1 cellular context compared by ENCODE assay signal in the genomic region with DNA sequence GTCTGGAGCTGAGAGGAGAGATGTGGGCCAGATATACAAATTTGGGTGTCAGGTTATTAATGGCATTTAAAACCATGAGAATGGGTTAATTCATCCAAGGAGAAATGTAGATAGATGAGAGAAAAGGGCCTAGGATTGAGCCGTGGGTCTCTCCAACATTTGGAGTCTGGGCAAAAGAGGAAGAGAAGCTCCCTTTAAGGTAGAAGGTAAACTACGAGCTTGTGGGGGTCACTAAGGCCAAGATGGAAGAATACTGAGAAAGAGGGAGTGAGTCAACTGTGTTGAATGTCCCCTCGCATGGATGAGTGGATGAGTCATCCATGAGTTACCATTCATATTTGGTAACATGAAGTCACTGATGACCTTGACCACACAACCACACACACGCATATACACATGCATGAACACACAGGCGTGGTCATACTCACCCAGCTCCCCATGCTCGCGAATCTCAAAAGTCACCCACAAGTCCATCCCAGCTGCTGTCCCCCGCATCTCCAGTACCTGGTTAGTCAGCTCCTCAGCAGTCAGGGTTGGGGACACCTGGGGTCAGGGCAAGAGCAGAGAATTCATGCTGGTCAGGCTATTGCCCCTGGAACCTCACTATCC.
TF ChIP-seq lines count a peak whose summit lies in the region.

No MANE protein-coding gene starts in this region.

TF ChIP-seq in K562, 482 proteins besides CTCF, POLR2A, EP300 and RAD21 (continued from another document and continues in another):
- TF ChIP-seq, protein P1, sequence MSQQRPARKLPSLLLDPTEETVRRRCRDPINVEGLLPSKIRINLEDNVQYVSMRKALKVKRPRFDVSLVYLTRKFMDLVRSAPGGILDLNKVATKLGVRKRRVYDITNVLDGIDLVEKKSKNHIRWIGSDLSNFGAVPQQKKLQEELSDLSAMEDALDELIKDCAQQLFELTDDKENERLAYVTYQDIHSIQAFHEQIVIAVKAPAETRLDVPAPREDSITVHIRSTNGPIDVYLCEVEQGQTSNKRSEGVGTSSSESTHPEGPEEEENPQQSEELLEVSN (IDR thresholded peaks at IDR 0.05; ENCODE audit: borderline replicate concordance in 1 of 2, extremely low read depth in 1 of 2, insufficient read depth in 1 of 2, insufficient read length in 1 of 2, low read depth in 1 of 2, low read length in 1 of 2, poor library complexity in 1 of 2, severe bottlenecking in 1 of 2): no peak
- TF ChIP-seq ZKSCAN3 (CRISPR knock-in tag; IDR thresholded peaks at IDR 0.05) (no peak), MEF2A (IDR thresholded peaks at IDR 0.05; ENCODE audit: control insufficient read depth, low read depth, low read length) (peak; percentile 91), ZNF140 (CRISPR knock-in tag; IDR thresholded peaks at IDR 0.05) (no peak), TBP (optimal IDR thresholded peaks at IDR 0.05; ENCODE audit: low read depth, low read length) (no peak), ZNF263 (CRISPR knock-in tag; IDR thresholded peaks at IDR 0.05; ENCODE audit: borderline replicate concordance) (no peak), PHF20 (IDR thresholded peaks at IDR 0.05; ENCODE audit: partially characterized antibody) (peak; percentile 67), FOXM1 (IDR thresholded peaks at IDR 0.05; ENCODE audit: low read depth) (no peak), FOXM1 (CRISPR knock-in tag; IDR thresholded peaks at IDR 0.05; ENCODE audit: low read depth) (no peak), FOS (IDR thresholded peaks at IDR 0.05; ENCODE audit: extremely low read depth, insufficient read length) (peak; percentile 62), ZNF274 (IDR thresholded peaks at IDR 0.05; ENCODE audit: borderline replicate concordance, low read depth, low read length) (no peak), SRSF1 (IDR thresholded peaks at IDR 0.05; ENCODE audit: low read depth, low read length) (no peak), LARP7 (IDR thresholded peaks at IDR 0.05) (no peak), ATF7 (IDR thresholded peaks at IDR 0.05) (peak; percentile 55; the same call in 1 of the 2 replicates), SP1 (CRISPR knock-in tag; IDR thresholded peaks at IDR 0.05) (no peak), ZNF316 (IDR thresholded peaks at IDR 0.05) (no peak), FOXK2 (conservative IDR thresholded peaks at IDR 0.05 in 1 of 2, IDR thresholded peaks at IDR 0.05 in 1 of 2; ENCODE audit: low read depth in 2 of 2) (peak in 1 of 2 experiments; percentile 15; a peak in 1 of 4 replicates), SMAD2 (IDR thresholded peaks at IDR 0.05; ENCODE audit: low read depth, low read length) (no peak), STAT5A (IDR thresholded peaks at IDR 0.05; ENCODE audit: borderline replicate concordance, low read length) (peak; percentile 39; the same call in 1 of the 2 replicates), EHMT2 (IDR thresholded peaks at IDR 0.05) (peak; percentile 84), ZC3H8 (IDR thresholded peaks at IDR 0.05) (no peak), IFI16 (CRISPR knock-in tag; IDR thresholded peaks at IDR 0.05) (no peak), JUND (IDR thresholded peaks at IDR 0.05; ENCODE audit: borderline replicate concordance, low read depth, low read length) (peak; percentile 95), JUND (tag; IDR thresholded peaks at IDR 0.05; ENCODE audit: borderline replicate concordance, low read depth, low read length) (peak; percentile 92), GABPB1 (CRISPR knock-in tag; IDR thresholded peaks at IDR 0.05) (no peak), ZNF589 (CRISPR knock-in tag; IDR thresholded peaks at IDR 0.05; ENCODE audit: low read depth) (no peak), KHSRP (IDR thresholded peaks at IDR 0.05) (no peak), JUNB (CRISPR knock-in tag; conservative IDR thresholded peaks at IDR 0.05) (peak; percentile 69; the same call in 1 of the 2 replicates), RBFOX2 (IDR thresholded peaks at IDR 0.05; ENCODE audit: low read depth, low read length) (no peak), POLR2H (tag; IDR thresholded peaks at IDR 0.05; ENCODE audit: low read depth) (no peak), FOXA1 (IDR thresholded peaks at IDR 0.05; ENCODE audit: borderline replicate concordance) (no peak), KDM2B (CRISPR knock-in tag; IDR thresholded peaks at IDR 0.05) (no peak), ELF1 (tag; IDR thresholded peaks at IDR 0.05) (no peak), NFIX (CRISPR knock-in tag; IDR thresholded peaks at IDR 0.05; ENCODE audit: low read depth) (no peak), SREBF1 (IDR thresholded peaks at IDR 0.05; ENCODE audit: borderline replicate concordance, low read depth, low read length) (no peak), CBX1 (IDR thresholded peaks at IDR 0.05; ENCODE audit: low read depth) (no peak)
- TF ChIP-seq, protein P2, sequence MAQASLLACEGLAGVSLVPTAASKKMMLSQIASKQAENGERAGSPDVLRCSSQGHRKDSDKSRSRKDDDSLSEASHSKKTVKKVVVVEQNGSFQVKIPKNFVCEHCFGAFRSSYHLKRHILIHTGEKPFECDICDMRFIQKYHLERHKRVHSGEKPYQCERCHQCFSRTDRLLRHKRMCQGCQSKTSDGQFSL (CRISPR knock-in tag; IDR thresholded peaks at IDR 0.05): no peak
- TF ChIP-seq, protein P2 (tag; IDR thresholded peaks at IDR 0.05): no peak
- TF ChIP-seq, protein P3, sequence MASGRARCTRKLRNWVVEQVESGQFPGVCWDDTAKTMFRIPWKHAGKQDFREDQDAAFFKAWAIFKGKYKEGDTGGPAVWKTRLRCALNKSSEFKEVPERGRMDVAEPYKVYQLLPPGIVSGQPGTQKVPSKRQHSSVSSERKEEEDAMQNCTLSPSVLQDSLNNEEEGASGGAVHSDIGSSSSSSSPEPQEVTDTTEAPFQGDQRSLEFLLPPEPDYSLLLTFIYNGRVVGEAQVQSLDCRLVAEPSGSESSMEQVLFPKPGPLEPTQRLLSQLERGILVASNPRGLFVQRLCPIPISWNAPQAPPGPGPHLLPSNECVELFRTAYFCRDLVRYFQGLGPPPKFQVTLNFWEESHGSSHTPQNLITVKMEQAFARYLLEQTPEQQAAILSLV (tag; IDR thresholded peaks at IDR 0.05): no peak
- TF ChIP-seq, protein P4, sequence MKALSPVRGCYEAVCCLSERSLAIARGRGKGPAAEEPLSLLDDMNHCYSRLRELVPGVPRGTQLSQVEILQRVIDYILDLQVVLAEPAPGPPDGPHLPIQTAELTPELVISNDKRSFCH (CRISPR knock-in tag; IDR thresholded peaks at IDR 0.05): no peak
- TF ChIP-seq, protein P4 (tag; IDR thresholded peaks at IDR 0.05): no peak
- TF ChIP-seq, protein P5, sequence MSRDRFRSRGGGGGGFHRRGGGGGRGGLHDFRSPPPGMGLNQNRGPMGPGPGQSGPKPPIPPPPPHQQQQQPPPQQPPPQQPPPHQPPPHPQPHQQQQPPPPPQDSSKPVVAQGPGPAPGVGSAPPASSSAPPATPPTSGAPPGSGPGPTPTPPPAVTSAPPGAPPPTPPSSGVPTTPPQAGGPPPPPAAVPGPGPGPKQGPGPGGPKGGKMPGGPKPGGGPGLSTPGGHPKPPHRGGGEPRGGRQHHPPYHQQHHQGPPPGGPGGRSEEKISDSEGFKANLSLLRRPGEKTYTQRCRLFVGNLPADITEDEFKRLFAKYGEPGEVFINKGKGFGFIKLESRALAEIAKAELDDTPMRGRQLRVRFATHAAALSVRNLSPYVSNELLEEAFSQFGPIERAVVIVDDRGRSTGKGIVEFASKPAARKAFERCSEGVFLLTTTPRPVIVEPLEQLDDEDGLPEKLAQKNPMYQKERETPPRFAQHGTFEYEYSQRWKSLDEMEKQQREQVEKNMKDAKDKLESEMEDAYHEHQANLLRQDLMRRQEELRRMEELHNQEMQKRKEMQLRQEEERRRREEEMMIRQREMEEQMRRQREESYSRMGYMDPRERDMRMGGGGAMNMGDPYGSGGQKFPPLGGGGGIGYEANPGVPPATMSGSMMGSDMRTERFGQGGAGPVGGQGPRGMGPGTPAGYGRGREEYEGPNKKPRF (IDR thresholded peaks at IDR 0.05; ENCODE audit: low read depth, low read length): no peak
- TF ChIP-seq, protein P6, sequence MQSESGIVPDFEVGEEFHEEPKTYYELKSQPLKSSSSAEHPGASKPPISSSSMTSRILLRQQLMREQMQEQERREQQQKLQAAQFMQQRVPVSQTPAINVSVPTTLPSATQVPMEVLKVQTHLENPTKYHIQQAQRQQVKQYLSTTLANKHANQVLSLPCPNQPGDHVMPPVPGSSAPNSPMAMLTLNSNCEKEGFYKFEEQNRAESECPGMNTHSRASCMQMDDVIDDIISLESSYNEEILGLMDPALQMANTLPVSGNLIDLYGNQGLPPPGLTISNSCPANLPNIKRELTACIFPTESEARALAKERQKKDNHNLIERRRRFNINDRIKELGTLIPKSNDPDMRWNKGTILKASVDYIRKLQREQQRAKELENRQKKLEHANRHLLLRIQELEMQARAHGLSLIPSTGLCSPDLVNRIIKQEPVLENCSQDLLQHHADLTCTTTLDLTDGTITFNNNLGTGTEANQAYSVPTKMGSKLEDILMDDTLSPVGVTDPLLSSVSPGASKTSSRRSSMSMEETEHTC (IDR thresholded peaks at IDR 0.05): no peak
- TF ChIP-seq, protein P7, sequence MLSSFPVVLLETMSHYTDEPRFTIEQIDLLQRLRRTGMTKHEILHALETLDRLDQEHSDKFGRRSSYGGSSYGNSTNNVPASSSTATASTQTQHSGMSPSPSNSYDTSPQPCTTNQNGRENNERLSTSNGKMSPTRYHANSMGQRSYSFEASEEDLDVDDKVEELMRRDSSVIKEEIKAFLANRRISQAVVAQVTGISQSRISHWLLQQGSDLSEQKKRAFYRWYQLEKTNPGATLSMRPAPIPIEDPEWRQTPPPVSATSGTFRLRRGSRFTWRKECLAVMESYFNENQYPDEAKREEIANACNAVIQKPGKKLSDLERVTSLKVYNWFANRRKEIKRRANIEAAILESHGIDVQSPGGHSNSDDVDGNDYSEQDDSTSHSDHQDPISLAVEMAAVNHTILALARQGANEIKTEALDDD (IDR thresholded peaks at IDR 0.05): peak; percentile 55; the same call in 1 of the 2 replicates
- TF ChIP-seq, protein P8, sequence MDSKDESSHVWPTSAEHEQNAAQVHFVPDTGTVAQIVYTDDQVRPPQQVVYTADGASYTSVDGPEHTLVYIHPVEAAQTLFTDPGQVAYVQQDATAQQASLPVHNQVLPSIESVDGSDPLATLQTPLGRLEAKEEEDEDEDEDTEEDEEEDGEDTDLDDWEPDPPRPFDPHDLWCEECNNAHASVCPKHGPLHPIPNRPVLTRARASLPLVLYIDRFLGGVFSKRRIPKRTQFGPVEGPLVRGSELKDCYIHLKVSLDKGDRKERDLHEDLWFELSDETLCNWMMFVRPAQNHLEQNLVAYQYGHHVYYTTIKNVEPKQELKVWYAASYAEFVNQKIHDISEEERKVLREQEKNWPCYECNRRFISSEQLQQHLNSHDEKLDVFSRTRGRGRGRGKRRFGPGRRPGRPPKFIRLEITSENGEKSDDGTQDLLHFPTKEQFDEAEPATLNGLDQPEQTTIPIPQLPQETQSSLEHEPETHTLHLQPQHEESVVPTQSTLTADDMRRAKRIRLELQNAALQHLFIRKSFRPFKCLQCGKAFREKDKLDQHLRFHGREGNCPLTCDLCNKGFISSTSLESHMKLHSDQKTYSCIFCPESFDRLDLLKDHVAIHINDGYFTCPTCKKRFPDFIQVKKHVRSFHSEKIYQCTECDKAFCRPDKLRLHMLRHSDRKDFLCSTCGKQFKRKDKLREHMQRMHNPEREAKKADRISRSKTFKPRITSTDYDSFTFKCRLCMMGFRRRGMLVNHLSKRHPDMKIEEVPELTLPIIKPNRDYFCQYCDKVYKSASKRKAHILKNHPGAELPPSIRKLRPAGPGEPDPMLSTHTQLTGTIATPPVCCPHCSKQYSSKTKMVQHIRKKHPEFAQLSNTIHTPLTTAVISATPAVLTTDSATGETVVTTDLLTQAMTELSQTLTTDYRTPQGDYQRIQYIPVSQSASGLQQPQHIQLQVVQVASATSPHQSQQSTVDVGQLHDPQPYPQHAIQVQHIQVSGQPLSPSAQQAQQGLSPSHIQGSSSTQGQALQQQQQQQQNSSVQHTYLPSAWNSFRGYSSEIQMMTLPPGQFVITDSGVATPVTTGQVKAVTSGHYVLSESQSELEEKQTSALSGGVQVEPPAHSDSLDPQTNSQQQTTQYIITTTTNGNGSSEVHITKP (IDR thresholded peaks at IDR 0.05; ENCODE audit: partially characterized antibody): no peak
- TF ChIP-seq, protein P9, sequence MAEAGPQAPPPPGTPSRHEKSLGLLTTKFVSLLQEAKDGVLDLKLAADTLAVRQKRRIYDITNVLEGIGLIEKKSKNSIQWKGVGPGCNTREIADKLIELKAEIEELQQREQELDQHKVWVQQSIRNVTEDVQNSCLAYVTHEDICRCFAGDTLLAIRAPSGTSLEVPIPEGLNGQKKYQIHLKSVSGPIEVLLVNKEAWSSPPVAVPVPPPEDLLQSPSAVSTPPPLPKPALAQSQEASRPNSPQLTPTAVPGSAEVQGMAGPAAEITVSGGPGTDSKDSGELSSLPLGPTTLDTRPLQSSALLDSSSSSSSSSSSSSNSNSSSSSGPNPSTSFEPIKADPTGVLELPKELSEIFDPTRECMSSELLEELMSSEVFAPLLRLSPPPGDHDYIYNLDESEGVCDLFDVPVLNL (CRISPR knock-in tag; IDR thresholded peaks at IDR 0.05; ENCODE audit: low read depth): no peak
- TF ChIP-seq, protein P10, sequence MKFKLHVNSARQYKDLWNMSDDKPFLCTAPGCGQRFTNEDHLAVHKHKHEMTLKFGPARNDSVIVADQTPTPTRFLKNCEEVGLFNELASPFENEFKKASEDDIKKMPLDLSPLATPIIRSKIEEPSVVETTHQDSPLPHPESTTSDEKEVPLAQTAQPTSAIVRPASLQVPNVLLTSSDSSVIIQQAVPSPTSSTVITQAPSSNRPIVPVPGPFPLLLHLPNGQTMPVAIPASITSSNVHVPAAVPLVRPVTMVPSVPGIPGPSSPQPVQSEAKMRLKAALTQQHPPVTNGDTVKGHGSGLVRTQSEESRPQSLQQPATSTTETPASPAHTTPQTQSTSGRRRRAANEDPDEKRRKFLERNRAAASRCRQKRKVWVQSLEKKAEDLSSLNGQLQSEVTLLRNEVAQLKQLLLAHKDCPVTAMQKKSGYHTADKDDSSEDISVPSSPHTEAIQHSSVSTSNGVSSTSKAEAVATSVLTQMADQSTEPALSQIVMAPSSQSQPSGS (CRISPR knock-in tag; IDR thresholded peaks at IDR 0.05): peak; percentile 80; the same call in 1 of the 2 replicates
- TF ChIP-seq, protein P11, sequence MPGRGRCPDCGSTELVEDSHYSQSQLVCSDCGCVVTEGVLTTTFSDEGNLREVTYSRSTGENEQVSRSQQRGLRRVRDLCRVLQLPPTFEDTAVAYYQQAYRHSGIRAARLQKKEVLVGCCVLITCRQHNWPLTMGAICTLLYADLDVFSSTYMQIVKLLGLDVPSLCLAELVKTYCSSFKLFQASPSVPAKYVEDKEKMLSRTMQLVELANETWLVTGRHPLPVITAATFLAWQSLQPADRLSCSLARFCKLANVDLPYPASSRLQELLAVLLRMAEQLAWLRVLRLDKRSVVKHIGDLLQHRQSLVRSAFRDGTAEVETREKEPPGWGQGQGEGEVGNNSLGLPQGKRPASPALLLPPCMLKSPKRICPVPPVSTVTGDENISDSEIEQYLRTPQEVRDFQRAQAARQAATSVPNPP (IDR thresholded peaks at IDR 0.05; ENCODE audit: borderline replicate concordance, insufficient read depth, insufficient read length): no peak
- TF ChIP-seq, protein P12, sequence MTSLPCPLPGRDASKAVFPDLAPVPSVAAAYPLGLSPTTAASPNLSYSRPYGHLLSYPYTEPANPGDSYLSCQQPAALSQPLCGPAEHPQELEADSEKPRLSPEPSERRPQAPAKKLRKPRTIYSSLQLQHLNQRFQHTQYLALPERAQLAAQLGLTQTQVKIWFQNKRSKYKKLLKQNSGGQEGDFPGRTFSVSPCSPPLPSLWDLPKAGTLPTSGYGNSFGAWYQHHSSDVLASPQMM (CRISPR knock-in tag; IDR thresholded peaks at IDR 0.05): no peak
